In the genomic region with DNA sequence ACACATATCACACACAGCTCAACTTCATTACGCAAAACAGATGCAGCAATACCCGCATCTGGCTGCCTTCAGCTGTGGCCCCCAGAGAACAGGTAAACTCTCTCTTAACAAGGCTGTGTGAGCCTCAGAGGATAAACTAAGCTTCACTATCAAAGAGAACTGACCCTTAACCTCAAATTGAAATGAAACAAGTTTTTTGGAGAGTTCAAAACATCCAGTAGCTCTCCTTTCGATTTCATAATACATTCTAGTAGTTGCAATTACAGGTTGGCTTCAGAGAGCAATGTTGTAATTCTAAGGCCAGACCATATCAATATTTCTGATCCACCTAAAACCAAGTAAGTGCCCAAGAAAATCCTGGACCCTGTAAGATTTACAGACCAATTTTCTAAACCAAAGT, we compare ENCODE assay signal across 22 cellular contexts.
"Had no signal": no experiment of that assay in that cellular context is flagged by ENCODE, and none has a peak within 500 bp of the region (broad histone marks: within the 10 kb centered on the region; RNA-seq: fewer than 3 reads in every experiment).

No MANE protein-coding gene starts in this region.

- H3K9me3 Mint-ChIP-seq: T-cell; T-helper 1 cell treated with Interleukin-12 subunit alpha and Interleukin-12 subunit beta and Interleukin-4 antibody, amounts not matched to agents 30 μg/mL and 1 μg/mL, for 36 hours had no signal

- DNase-seq: Kasumi-1, MM.1S, NCI-H1092 treated with DMSO at 0.1 percent for 48 hours, NCI-H1436, NCI-H187, NCI-H2029, NCI-H2081 treated with DMSO at 0.1 percent for 48 hours, NCI-H2171, NCI-H524, NCI-H748 treated with DMSO at 0.1 percent for 48 hours, RPMI8226, SHP77, SK-N-SH, SW 1271, T-cell had no signal

- H3K27ac ChIP-seq: HL-60, KMS-11 had no signal

- ATAC-seq: K562, T-cell had no signal

- H3K9me3 ChIP-seq: SK-N-SH had no signal

- H3K27ac Mint-ChIP-seq: IgD-negative memory B cell; T-cell; T-helper 1 cell treated with Interleukin-12 subunit alpha and Interleukin-12 subunit beta and Interleukin-4 antibody, amounts not matched to agents 30 μg/mL and 1 μg/mL, for 36 hours had no signal

- FAIRE-seq: HTR-8/SVneo, K562, RCC 7860 had no signal

- H3K4me2 ChIP-seq: KMS-11, SK-N-SH had no signal

- H3K4me1 Mint-ChIP-seq: IgD-negative memory B cell, T-cell had no signal

- H3K9ac ChIP-seq: KMS-11, SK-N-SH had no signal

- H3K4me3 ChIP-seq: K562 had no signal

- H3K36me3 Mint-ChIP-seq: IgD-negative memory B cell, T-cell had no signal

- H3K4me3 Mint-ChIP-seq: IgD-negative memory B cell; T-cell; T-helper 1 cell treated with Interleukin-12 subunit alpha and Interleukin-12 subunit beta and Interleukin-4 antibody, amounts not matched to agents 30 μg/mL and 1 μg/mL, for 36 hours had no signal
